ENCODE assay signal across 13 cellular contexts in the genomic region with DNA sequence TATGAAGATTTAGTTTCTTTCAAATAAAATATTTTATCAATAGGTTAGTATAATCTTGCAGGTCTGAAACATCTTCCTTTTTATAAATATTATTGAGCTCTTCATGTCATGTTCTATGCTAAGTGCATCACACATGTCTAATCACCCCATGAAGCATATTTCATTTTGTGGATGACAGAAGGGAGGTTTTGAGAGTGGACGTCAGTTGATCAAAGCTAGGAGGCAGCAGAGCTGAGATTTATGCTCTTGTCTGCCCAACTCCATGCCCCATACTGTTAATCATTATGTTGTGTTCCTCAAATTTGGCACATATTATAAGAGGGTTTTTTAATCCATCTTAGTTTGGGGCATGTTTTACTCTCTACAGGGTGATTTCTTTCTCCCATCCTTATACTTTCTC. TPM values are rescaled to one million over a fixed set of nuclear protein-coding genes. Genes with fewer than 3 reads are reported as not detected.
DNase-seq lines count a peak whose midpoint lies in the region; ATAC-seq, FAIRE-seq and TF ChIP-seq lines count a peak whose summit lies in the region.
"Had no signal": no experiment of that assay in that cellular context is flagged by ENCODE, and none has a peak within 500 bp of the region (broad histone marks: within the 10 kb centered on the region; RNA-seq: fewer than 3 reads in every experiment).

No MANE protein-coding gene starts in this region.

- ATAC-seq in A549 (peak; percentile 27 to 50; a peak in 2 of 6 replicates), GM18909 (IDR thresholded peaks at IDR 0.05; ENCODE audit: poor library complexity, unreplicated experiment) (peak; percentile 38), HG02840 (IDR thresholded peaks at IDR 0.05; ENCODE audit: low FRiP score, unreplicated experiment) (no peak)
- ATAC-seq: Right ventricle myocardium inferior had no signal

- no peak for TF ChIP-seq CTCF in A549 (IDR thresholded peaks at IDR 0.05)
- TF ChIP-seq CTCF in fibroblast of villous mesenchyme (IDR thresholded peaks at IDR 0.05; ENCODE audit: insufficient read depth, low read depth, low read length) = peak; percentile 15
- no peak for TF ChIP-seq CTCF in endothelial cell (IDR thresholded peaks at IDR 0.05; ENCODE audit: unreplicated experiment)

- peak in 1 of 2 experiments; percentile 12 for DNase-seq in A549 (ENCODE audit: low read depth in 1 of 2, low spot score in 1 of 2)
- DNase-seq in NOMO-1 treated with DMSO at 0.1 percent for 48 hours (lab: John Stamatoyannopoulos, UW; ENCODE audit: unreplicated experiment) = peak; percentile 45
- DNase-seq in fibroblast of villous mesenchyme (ENCODE audit: low read depth) = no peak
- DNase-seq in NCI-H146 treated with DMSO at 0.1 percent for 48 hours (lab: John Stamatoyannopoulos, UW; ENCODE audit: unreplicated experiment) = no peak
- no peak for DNase-seq in endothelial cell (ENCODE audit: low spot score)
- DNase-seq in effector CD4-positive, alpha-beta T cell = no peak
- DNase-seq: left cardiac atrium; NCI-H1105 treated with DMSO at 0.1 percent for 48 hours; stimulated activated CD4-positive, alpha-beta T cell treated with anti-CD3 and anti-CD28 coated beads, Interleukin-12 subunit alpha, Interleukin-12 subunit beta, amount 100 ng/mL, for 4 hours had no signal

- peaks cover 11% of the 10 kb centered on the region for H3K4me1 ChIP-seq in A549

- 24% methylated on average over 1 of the region's 1 CpG for WGBS in A549 (ENCODE audit: missing lambda C conversion rate)

- CTCF ChIA-PET in A549 (lab: Yijun Ruan, JAX) = interaction anchor here (0.9 to 1.1 kb wide), 2 partner anchors 9 to 19 kb away, joined by 3 to 4 read pairs; no protein-coding TSS in a partner anchor

- H3K27me3 Mint-ChIP-seq in endothelial cell (ENCODE audit: unreplicated experiment) = no peaks in the 10 kb centered on the region

- no peak overlapping the region for H3K27ac Mint-ChIP-seq in endothelial cell (ENCODE audit: unreplicated experiment)

- no peak overlapping the region for H3K4me3 ChIP-seq in A549
- H3K4me3 ChIP-seq in fibroblast of villous mesenchyme (ENCODE audit: low read depth, low read length) = no peak overlapping the region
- H3K4me3 ChIP-seq: BLaER1 had no signal

- TF ChIP-seq POLR2A in A549 (IDR thresholded peaks at IDR 0.05; ENCODE audit: low read length) = no peak

- H3K27ac ChIP-seq in A549 = no peak overlapping the region

- POLR2A ChIA-PET in A549 (lab: Yijun Ruan, JAX) = no interaction called here

- TF ChIP-seq EP300 in A549 (IDR thresholded peaks at IDR 0.05) = no peak

- no peaks in the 10 kb centered on the region for H3K36me3 Mint-ChIP-seq in endothelial cell (ENCODE audit: low read depth, unreplicated experiment)

- no peaks in the 10 kb centered on the region for H3K9me3 ChIP-seq in A549
- H3K9me3 ChIP-seq: BLaER1 had no signal

- TF ChIP-seq RAD21 in A549 (conservative IDR thresholded peaks at IDR 0.05 in 1 of 2, IDR thresholded peaks at IDR 0.05 in 1 of 2) = no peak

- H3K4me3 Mint-ChIP-seq in endothelial cell (ENCODE audit: unreplicated experiment) = no peak overlapping the region

- no peak for FAIRE-seq in A549 (lab: Jason Lieb, UNC)

- no peaks in the 10 kb centered on the region for H3K9me3 Mint-ChIP-seq in endothelial cell (ENCODE audit: unreplicated experiment)

- no peak overlapping the region for H3K4me2 ChIP-seq in A549

- peaks cover 13% of the 10 kb centered on the region for H3K4me1 Mint-ChIP-seq in endothelial cell (ENCODE audit: unreplicated experiment)

TF ChIP-seq in A549, 52 proteins besides CTCF, POLR2A, EP300 and RAD21:
- no peak for TF ChIP-seq SMC3 (IDR thresholded peaks at IDR 0.05)
- no peak for TF ChIP-seq NFE2L2 (conservative IDR thresholded peaks at IDR 0.05; ENCODE audit: low read length)
- TF ChIP-seq ZNF302 (CRISPR knock-in tag; IDR thresholded peaks at IDR 0.05) = no peak
- no peak for TF ChIP-seq CHD4 (IDR thresholded peaks at IDR 0.05; ENCODE audit: borderline replicate concordance)
- TF ChIP-seq CBX8 (IDR thresholded peaks at IDR 0.05) = no peak
- TF ChIP-seq, protein P1, sequence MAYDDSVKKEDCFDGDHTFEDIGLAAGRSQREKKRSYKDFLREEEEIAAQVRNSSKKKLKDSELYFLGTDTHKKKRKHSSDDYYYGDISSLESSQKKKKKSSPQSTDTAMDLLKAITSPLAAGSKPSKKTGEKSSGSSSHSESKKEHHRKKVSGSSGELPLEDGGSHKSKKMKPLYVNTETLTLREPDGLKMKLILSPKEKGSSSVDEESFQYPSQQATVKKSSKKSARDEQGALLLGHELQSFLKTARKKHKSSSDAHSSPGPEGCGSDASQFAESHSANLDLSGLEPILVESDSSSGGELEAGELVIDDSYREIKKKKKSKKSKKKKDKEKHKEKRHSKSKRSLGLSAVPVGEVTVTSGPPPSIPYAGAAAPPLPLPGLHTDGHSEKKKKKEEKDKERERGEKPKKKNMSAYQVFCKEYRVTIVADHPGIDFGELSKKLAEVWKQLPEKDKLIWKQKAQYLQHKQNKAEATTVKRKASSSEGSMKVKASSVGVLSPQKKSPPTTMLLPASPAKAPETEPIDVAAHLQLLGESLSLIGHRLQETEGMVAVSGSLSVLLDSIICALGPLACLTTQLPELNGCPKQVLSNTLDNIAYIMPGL (CRISPR knock-in tag; IDR thresholded peaks at IDR 0.05; ENCODE audit: borderline replicate concordance) = no peak
- no peak for TF ChIP-seq TFCP2L1 (CRISPR knock-in tag; IDR thresholded peaks at IDR 0.05)
- TF ChIP-seq, protein P2, sequence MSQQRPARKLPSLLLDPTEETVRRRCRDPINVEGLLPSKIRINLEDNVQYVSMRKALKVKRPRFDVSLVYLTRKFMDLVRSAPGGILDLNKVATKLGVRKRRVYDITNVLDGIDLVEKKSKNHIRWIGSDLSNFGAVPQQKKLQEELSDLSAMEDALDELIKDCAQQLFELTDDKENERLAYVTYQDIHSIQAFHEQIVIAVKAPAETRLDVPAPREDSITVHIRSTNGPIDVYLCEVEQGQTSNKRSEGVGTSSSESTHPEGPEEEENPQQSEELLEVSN (IDR thresholded peaks at IDR 0.05; ENCODE audit: borderline replicate concordance, low read depth) = no peak
- TF ChIP-seq ZSCAN20 (CRISPR knock-in tag; IDR thresholded peaks at IDR 0.05) = no peak
- TF ChIP-seq, protein P3, sequence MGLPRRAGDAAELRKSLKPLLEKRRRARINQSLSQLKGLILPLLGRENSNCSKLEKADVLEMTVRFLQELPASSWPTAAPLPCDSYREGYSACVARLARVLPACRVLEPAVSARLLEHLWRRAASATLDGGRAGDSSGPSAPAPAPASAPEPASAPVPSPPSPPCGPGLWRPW (IDR thresholded peaks at IDR 0.05) = no peak
- TF ChIP-seq JUNB (IDR thresholded peaks at IDR 0.05) = no peak

RNA-seq across cellular contexts. Expression of a gene that starts 22.7 kb away (rescaled TPM):
- 20.2 and 26.8 TPM in 2 replicates for polyA plus RNA-seq in A549 (2011; rRNA removed)
- polyA plus RNA-seq in A549 (2012; cell fraction: cytosol; rRNA removed) = 4.9 and 6.5 TPM in 2 replicates
- polyA plus RNA-seq in A549 (2012; cell fraction: nucleus; rRNA removed) = 7.2 and 7.3 TPM in 2 replicates
- polyA plus RNA-seq in A549 (2017; fragmentation: RNase III; extraction: RNeasy Plus Mini Kit Qiagen cat#74134 plus additional on column Dnase treatment) = 15.7 to 23.4 TPM (median 22.7 TPM) in 3 replicates
- polyA minus RNA-seq in A549 (2011; rRNA and poly(A)+ RNA removed) = 27.5 and 30.0 TPM in 2 replicates
- total RNA-seq in fibroblast of villous mesenchyme = 93.3 and 111 TPM in 2 replicates
- 26.5 TPM for total RNA-seq in endothelial cell (ENCODE audit: unreplicated experiment)
